Comparison of ENCODE assay signal across 23 cellular contexts in the genomic region with DNA sequence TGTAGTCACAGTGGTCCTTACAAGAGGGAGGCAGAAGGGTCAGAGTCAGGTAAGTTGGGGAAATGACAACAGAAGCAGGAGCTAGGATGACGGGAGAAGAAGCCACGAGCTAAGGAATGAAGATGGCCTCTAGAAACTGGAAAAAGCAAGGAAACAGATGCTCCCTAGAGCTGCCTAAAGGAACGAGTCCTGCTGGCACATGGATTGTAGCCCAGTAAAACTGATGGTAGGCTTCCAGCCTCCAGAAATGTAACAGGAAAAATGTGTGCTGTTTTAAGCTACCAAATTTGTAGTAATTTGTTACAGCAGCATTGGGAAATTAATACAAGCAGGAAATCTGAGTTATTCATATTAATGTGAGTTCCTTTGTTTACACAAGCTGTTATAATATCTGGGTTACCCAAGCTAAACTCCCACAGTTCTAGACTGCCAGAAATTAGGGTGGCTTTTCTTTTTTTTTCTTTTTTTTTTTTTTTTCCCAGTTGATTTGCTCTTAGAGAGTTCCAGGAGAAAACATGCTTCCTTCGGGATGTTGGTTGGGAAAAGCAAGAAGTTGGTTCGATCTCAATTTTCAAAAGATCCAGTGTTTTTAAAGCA.
"Had no signal": no experiment of that assay in that cellular context is flagged by ENCODE, and none has a peak within 500 bp of the region (broad histone marks: within the 10 kb centered on the region; RNA-seq: fewer than 3 reads in every experiment).

No MANE protein-coding gene starts in this region.

- H3K27me3 Mint-ChIP-seq: activated naive CD4-positive, alpha-beta T cell treated with anti-CD3 and anti-CD28 coated beads, Interleukin-2, amount 50 U/mL, for 24 hours; activated T-cell treated with anti-CD3 and anti-CD28 coated beads, Interleukin-2, amount 50 U/mL, for 24 hours had no signal

- H3K4me1 Mint-ChIP-seq: activated CD8-positive, alpha-beta memory T cell treated with anti-CD3 and anti-CD28 coated beads, Interleukin-2, amount 10 ng/mL, durations not matched to agents 7 days and 5 days had no signal

- DNase-seq: activated CD4-positive, alpha-beta T cell treated with anti-CD3 and anti-CD28 coated beads for 4 hours; activated CD4-positive, alpha-beta T cell treated with anti-CD3 and anti-CD28 coated beads, Interleukin-2, amount 50 U/mL, for 48 hours; activated CD8-positive, alpha-beta memory T cell treated with anti-CD3 and anti-CD28 coated beads, Interleukin-2, amount 10 ng/mL, durations not matched to agents 7 days and 5 days; activated effector memory CD4-positive, alpha-beta T cell treated with Interleukin-2 at 50 U/mL for 16 hours; activated naive CD4-positive, alpha-beta T cell; activated T-cell treated with anti-CD3 and anti-CD28 coated beads, Interleukin-2, amount 50 U/mL, for 24 hours; brain microvascular endothelial cell; MG63; MV-4-11; NCI-H1092 treated with DMSO at 0.1 percent for 48 hours; NCI-H1417 treated with DMSO at 0.1 percent for 48 hours; NCI-H1694; NCI-H2029; NCI-H2107; NCI-H524; Peyer's patch; SHP77 treated with DMSO at 0.1 percent for 48 hours had no signal

- H3K4me3 ChIP-seq: ascending aorta, cardiac muscle cell, MG63, Peyer's patch had no signal

- H3K4me1 ChIP-seq: ascending aorta, Peyer's patch had no signal

- H3K27ac ChIP-seq: ascending aorta, brain microvascular endothelial cell, cardiac muscle cell, Peyer's patch had no signal

- H3K9me3 Mint-ChIP-seq: activated T-cell treated with anti-CD3 and anti-CD28 coated beads, Interleukin-2, amount 50 U/mL, for 24 hours had no signal

- H3K9me3 ChIP-seq: ascending aorta, MG63, Peyer's patch had no signal

- H3K36me3 ChIP-seq: ascending aorta, brain microvascular endothelial cell, cardiac muscle cell, MG63, Peyer's patch had no signal

- H3K27me3 ChIP-seq: ascending aorta, brain microvascular endothelial cell, cardiac muscle cell, Peyer's patch had no signal

- ATAC-seq: activated CD4-positive, CD25-positive, alpha-beta regulatory T cell treated with anti-CD3 and anti-CD28 coated beads, Interleukin-2, amount 50 U/mL, for 24 hours; activated CD8-positive, alpha-beta memory T cell treated with anti-CD3 and anti-CD28 coated beads, Interleukin-2, amount 10 ng/mL, durations not matched to agents 7 days and 5 days had no signal

- H3K27ac Mint-ChIP-seq: activated CD8-positive, alpha-beta memory T cell treated with anti-CD3 and anti-CD28 coated beads, Interleukin-2, amount 10 ng/mL, durations not matched to agents 7 days and 5 days; activated naive CD4-positive, alpha-beta T cell treated with anti-CD3 and anti-CD28 coated beads, Interleukin-2, amount 50 U/mL, for 24 hours; activated T-cell treated with anti-CD3 and anti-CD28 coated beads, Interleukin-2, amount 50 U/mL, for 24 hours; activated T-helper 1 cell treated with anti-CD3 and anti-CD28 coated beads, Interleukin-12 subunit alpha, Interleukin-12 subunit beta, Interleukin-2, Interleukin-4 antibody, amounts not matched to agents 30 ng/mL and 10 ng/mL and 1 ng/mL, durations not matched to agents 14 hours and 24 hours and 36 hours; T-helper 1 cell treated with Interleukin-12 subunit alpha and Interleukin-12 subunit beta and Interleukin-4 antibody, amounts not matched to agents 30 μg/mL and 1 μg/mL, for 36 hours had no signal

- H3K4me3 Mint-ChIP-seq: activated CD8-positive, alpha-beta memory T cell treated with anti-CD3 and anti-CD28 coated beads, Interleukin-2, amount 10 ng/mL, durations not matched to agents 7 days and 5 days; activated naive CD4-positive, alpha-beta T cell treated with anti-CD3 and anti-CD28 coated beads, Interleukin-2, amount 50 U/mL, for 24 hours; activated T-cell treated with anti-CD3 and anti-CD28 coated beads, Interleukin-2, amount 50 U/mL, for 24 hours; activated T-helper 1 cell treated with anti-CD3 and anti-CD28 coated beads, Interleukin-12 subunit alpha, Interleukin-12 subunit beta, Interleukin-2, Interleukin-4 antibody, amounts not matched to agents 30 ng/mL and 10 ng/mL and 1 ng/mL, durations not matched to agents 14 hours and 24 hours and 36 hours; T-helper 1 cell treated with Interleukin-12 subunit alpha and Interleukin-12 subunit beta and Interleukin-4 antibody, amounts not matched to agents 30 μg/mL and 1 μg/mL, for 36 hours had no signal
